26 cellular contexts compared by ENCODE assay signal in genomic region chr9:87671925-87672324, GRCh38. TPM values are rescaled to one million over a fixed set of nuclear protein-coding genes. Genes with fewer than 3 reads are reported as not detected.
"Had no signal": no experiment of that assay in that cellular context is flagged by ENCODE, and none has a peak within 500 bp of the region (broad histone marks: within the 10 kb centered on the region; RNA-seq: fewer than 3 reads in every experiment).

No MANE protein-coding gene starts in this region.

- DNase-seq: activated CD4-positive, alpha-beta memory T cell treated with anti-CD3 and anti-CD28 coated beads for 36 hours; activated CD4-positive, alpha-beta T cell treated with anti-CD3 and anti-CD28 coated beads for 36 hours; activated CD4-positive, alpha-beta T cell treated with anti-CD3 and anti-CD28 coated beads, Interleukin-2, amount 10 ng/mL, durations not matched to agents 24 days and 14 days; activated CD4-positive, CD25-positive, alpha-beta regulatory T cell; activated CD4-positive, CD25-positive, alpha-beta regulatory T cell treated with anti-CD3 and anti-CD28 coated beads, Interleukin-2, amount 50 U/mL, for 72 hours; activated CD8-positive, alpha-beta T cell treated with anti-CD3 and anti-CD28 coated beads, Interleukin-2, amount 10 ng/mL, durations not matched to agents 7 days and 5 days; activated effector memory CD4-positive, alpha-beta T cell treated with anti-CD3 and anti-CD28 coated beads, Interleukin-2, amount 50 U/mL, for 16 hours; activated naive CD4-positive, alpha-beta T cell treated with anti-CD3 and anti-CD28 coated beads for 36 hours; activated naive CD8-positive, alpha-beta T cell treated with anti-CD3 and anti-CD28 coated beads for 36 hours; activated naive CD8-positive, alpha-beta T cell treated with anti-CD3 and anti-CD28 coated beads, Interleukin-2, amount 50 U/mL, for 24 hours; activated T-cell treated with anti-CD3 and anti-CD28 coated beads, Interleukin-2, amount 50 U/mL, for 4 hours; adrenal gland; amygdala; aorta; body of pancreas; caudate nucleus; colonic mucosa; dorsolateral prefrontal cortex; effector memory CD4-positive, alpha-beta T cell; endodermal cell; gastrocnemius medialis; T-helper 2 cell had no signal

- H3K4me1 ChIP-seq: adrenal gland, colonic mucosa, gastrocnemius medialis had no signal

- H3K4me1 Mint-ChIP-seq: activated naive CD4-positive, alpha-beta T cell treated with anti-CD3 and anti-CD28 coated beads, Interleukin-2, amount 50 U/mL, for 24 hours; activated naive CD8-positive, alpha-beta T cell treated with anti-CD3 and anti-CD28 coated beads, Interleukin-2, amount 50 U/mL, for 24 hours; activated T-helper 17 cell treated with anti-CD3 and anti-CD28 coated beads, Interleukin-2, amount 50 U/mL, for 72 hours; endodermal cell had no signal

- H3K4me3 Mint-ChIP-seq: activated CD4-positive, alpha-beta memory T cell treated with anti-CD3 and anti-CD28 coated beads for 36 hours; activated CD4-positive, alpha-beta T cell treated with anti-CD3 and anti-CD28 coated beads for 36 hours; activated CD4-positive, alpha-beta T cell treated with anti-CD3 and anti-CD28 coated beads, Interleukin-2, amount 10 ng/mL, durations not matched to agents 24 days and 14 days; activated CD8-positive, alpha-beta T cell treated with anti-CD3 and anti-CD28 coated beads, Interleukin-2, amount 10 ng/mL, durations not matched to agents 7 days and 5 days; activated naive CD4-positive, alpha-beta T cell treated with anti-CD3 and anti-CD28 coated beads for 36 hours; activated naive CD4-positive, alpha-beta T cell treated with anti-CD3 and anti-CD28 coated beads, Interleukin-2, amount 50 U/mL, for 24 hours; activated naive CD8-positive, alpha-beta T cell treated with anti-CD3 and anti-CD28 coated beads for 36 hours; activated naive CD8-positive, alpha-beta T cell treated with anti-CD3 and anti-CD28 coated beads, Interleukin-2, amount 50 U/mL, for 24 hours; activated T-cell treated with anti-CD3 and anti-CD28 coated beads, Interleukin-2, amount 50 U/mL, for 4 hours; activated T-helper 17 cell treated with anti-CD3 and anti-CD28 coated beads, Interleukin-2, amount 50 U/mL, for 72 hours; endodermal cell had no signal

- H3K27me3 ChIP-seq: adrenal gland, body of pancreas, colonic mucosa, dorsolateral prefrontal cortex, foreskin keratinocyte, gastrocnemius medialis had no signal

- H3K27ac ChIP-seq: adrenal gland, body of pancreas, colonic mucosa, dorsolateral prefrontal cortex, foreskin keratinocyte, gastrocnemius medialis had no signal

- H3K9me3 Mint-ChIP-seq: activated CD4-positive, alpha-beta T cell treated with anti-CD3 and anti-CD28 coated beads, Interleukin-2, amount 10 ng/mL, durations not matched to agents 24 days and 14 days; activated naive CD4-positive, alpha-beta T cell treated with anti-CD3 and anti-CD28 coated beads, Interleukin-2, amount 50 U/mL, for 24 hours; activated naive CD8-positive, alpha-beta T cell treated with anti-CD3 and anti-CD28 coated beads, Interleukin-2, amount 50 U/mL, for 24 hours; activated T-helper 17 cell treated with anti-CD3 and anti-CD28 coated beads, Interleukin-2, amount 50 U/mL, for 72 hours had no signal

- H3K36me3 Mint-ChIP-seq: activated CD4-positive, alpha-beta memory T cell treated with anti-CD3 and anti-CD28 coated beads for 36 hours; activated naive CD4-positive, alpha-beta T cell treated with anti-CD3 and anti-CD28 coated beads, Interleukin-2, amount 50 U/mL, for 24 hours; activated naive CD8-positive, alpha-beta T cell treated with anti-CD3 and anti-CD28 coated beads for 36 hours had no signal

- H3K36me3 ChIP-seq: adrenal gland, colonic mucosa, gastrocnemius medialis had no signal

- ATAC-seq: activated CD4-positive, alpha-beta T cell treated with anti-CD3 and anti-CD28 coated beads for 36 hours; activated CD8-positive, alpha-beta T cell treated with anti-CD3 and anti-CD28 coated beads, Interleukin-2, amount 10 ng/mL, durations not matched to agents 7 days and 5 days; activated naive CD8-positive, alpha-beta T cell treated with anti-CD3 and anti-CD28 coated beads, Interleukin-2, amount 50 U/mL, for 24 hours; activated T-cell treated with anti-CD3 and anti-CD28 coated beads, Interleukin-2, amount 50 U/mL, for 4 hours; activated T-helper 17 cell treated with anti-CD3 and anti-CD28 coated beads, Interleukin-2, amount 50 U/mL, for 72 hours; body of pancreas; esophagus mucosa; gastrocnemius medialis had no signal

- H3K27ac Mint-ChIP-seq: activated CD4-positive, alpha-beta memory T cell treated with anti-CD3 and anti-CD28 coated beads for 36 hours; activated CD4-positive, alpha-beta T cell treated with anti-CD3 and anti-CD28 coated beads for 36 hours; activated CD4-positive, alpha-beta T cell treated with anti-CD3 and anti-CD28 coated beads, Interleukin-2, amount 10 ng/mL, durations not matched to agents 24 days and 14 days; activated CD8-positive, alpha-beta T cell treated with anti-CD3 and anti-CD28 coated beads, Interleukin-2, amount 10 ng/mL, durations not matched to agents 7 days and 5 days; activated naive CD4-positive, alpha-beta T cell treated with anti-CD3 and anti-CD28 coated beads for 36 hours; activated naive CD4-positive, alpha-beta T cell treated with anti-CD3 and anti-CD28 coated beads, Interleukin-2, amount 50 U/mL, for 24 hours; activated naive CD8-positive, alpha-beta T cell treated with anti-CD3 and anti-CD28 coated beads for 36 hours; activated naive CD8-positive, alpha-beta T cell treated with anti-CD3 and anti-CD28 coated beads, Interleukin-2, amount 50 U/mL, for 24 hours; activated T-helper 17 cell treated with anti-CD3 and anti-CD28 coated beads, Interleukin-2, amount 50 U/mL, for 72 hours; endodermal cell had no signal

- H3K27me3 Mint-ChIP-seq: activated CD4-positive, alpha-beta T cell treated with anti-CD3 and anti-CD28 coated beads for 36 hours; activated CD4-positive, alpha-beta T cell treated with anti-CD3 and anti-CD28 coated beads, Interleukin-2, amount 10 ng/mL, durations not matched to agents 24 days and 14 days; activated naive CD4-positive, alpha-beta T cell treated with anti-CD3 and anti-CD28 coated beads, Interleukin-2, amount 50 U/mL, for 24 hours; activated naive CD8-positive, alpha-beta T cell treated with anti-CD3 and anti-CD28 coated beads for 36 hours had no signal

- H3K4me3 ChIP-seq: adrenal gland, body of pancreas, colonic mucosa, dorsolateral prefrontal cortex, gastrocnemius medialis had no signal

- H3K9me3 ChIP-seq: adrenal gland, colonic mucosa, gastrocnemius medialis had no signal

RNA-seq across cellular contexts. Expression of gene CTSL, which starts 54.0 kb away (rescaled TPM):
- total RNA-seq: activated CD8-positive, alpha-beta T cell treated with anti-CD3 and anti-CD28 coated beads, Interleukin-2, amount 10 ng/mL, durations not matched to agents 7 days and 5 days had no signal
